ENCODE assay signal across 23 cellular contexts in the genomic region with DNA sequence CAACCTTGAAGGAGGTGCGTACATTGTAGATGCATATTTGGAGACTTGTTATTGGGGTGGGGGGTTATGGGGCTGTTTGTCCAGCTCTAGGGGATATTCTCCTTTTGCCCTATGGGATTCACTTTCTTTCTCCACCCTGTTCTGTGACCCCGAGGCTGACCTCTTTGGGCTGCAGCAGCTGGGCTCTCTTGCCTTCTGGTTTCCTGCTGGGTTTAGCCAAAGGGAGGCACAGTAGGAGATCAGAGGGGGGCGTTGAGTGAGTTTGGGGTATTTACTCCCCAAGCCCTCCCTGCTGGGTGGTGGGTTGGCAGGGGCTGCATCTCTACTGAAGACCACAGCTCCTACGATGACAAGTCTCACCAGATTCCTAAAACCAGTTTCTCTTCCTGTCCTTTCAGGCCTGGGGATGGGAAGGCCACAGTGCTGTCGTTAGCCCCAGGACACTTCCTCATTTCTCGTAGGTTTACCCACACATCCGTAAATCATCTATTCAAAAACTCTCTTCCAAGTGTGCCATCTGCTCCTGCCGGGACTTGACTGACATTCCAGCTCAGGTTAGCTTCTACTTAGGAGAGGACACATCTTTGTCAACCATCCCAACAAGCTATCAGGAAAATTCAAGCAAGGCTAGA.
DNase-seq lines count a peak whose midpoint lies in the region; ATAC-seq, FAIRE-seq and TF ChIP-seq lines count a peak whose summit lies in the region.
"Had no signal": no experiment of that assay in that cellular context is flagged by ENCODE, and none has a peak within 500 bp of the region (broad histone marks: within the 10 kb centered on the region; RNA-seq: fewer than 3 reads in every experiment).

No MANE protein-coding gene starts in this region.

- H3K9me3 ChIP-seq in cardiac muscle cell (ENCODE audit: low read depth) (no peaks in the 10 kb centered on the region), left ventricle myocardium inferior (replicated peaks) (no peaks in the 10 kb centered on the region), K562 (replicated peaks; ENCODE audit: control insufficient read depth, insufficient read depth, low read depth, low read length) (no peaks in the 10 kb centered on the region), small intestine (ENCODE audit: control insufficient read depth, low read depth) (no peaks in the 10 kb centered on the region)
- H3K9me3 ChIP-seq: A549, esophagus squamous epithelium, right lobe of liver had no signal

- intact Hi-C loops in left ventricle myocardium inferior (cut with micrococcal nuclease) (no loop called here), K562 (cut with micrococcal nuclease) (no loop called here)

- no peaks in the 10 kb centered on the region for H3K27me3 ChIP-seq in cardiac muscle cell
- H3K27me3 ChIP-seq in left ventricle myocardium inferior (ENCODE audit: low read depth) = peaks cover 9% of the 10 kb centered on the region
- no peaks in the 10 kb centered on the region; a peak in 1 of 5 replicates for H3K27me3 ChIP-seq in K562 (ENCODE audit: control insufficient read depth in 2 of 2, insufficient read depth in 2 of 2, low read length in 2 of 2)
- H3K27me3 ChIP-seq in mesendoderm (ENCODE audit: insufficient read depth, low read length, poor library complexity) = no peaks in the 10 kb centered on the region
- no peaks in the 10 kb centered on the region for H3K27me3 ChIP-seq in small intestine (ENCODE audit: control insufficient read depth in 2 of 2, insufficient read depth in 2 of 2, low read length in 2 of 2)
- H3K27me3 ChIP-seq: esophagus squamous epithelium, right lobe of liver had no signal

- H3K79me2 ChIP-seq in K562 (ENCODE audit: control insufficient read depth, insufficient read depth, low read length) (no peaks in the 10 kb centered on the region), mesendoderm (ENCODE audit: control insufficient read depth, insufficient read depth, low read length) (no peaks in the 10 kb centered on the region)

- no peak overlapping the region for H2AK5ac ChIP-seq in mesendoderm (ENCODE audit: low read length)

- H3K4me3 ChIP-seq in cardiac muscle cell (no peak overlapping the region), left ventricle myocardium inferior (no peak overlapping the region), K562 (no peak overlapping the region), mesendoderm (ENCODE audit: low read length) (no peak overlapping the region), small intestine (ENCODE audit: low read depth in 1 of 2, low read length in 2 of 2) (no peak overlapping the region)
- H3K4me3 ChIP-seq: A549, esophagus squamous epithelium, right lobe of liver had no signal

- H3K4me1 ChIP-seq in cardiac muscle cell (ENCODE audit: low read depth) = peaks cover 8% of the 10 kb centered on the region
- no peaks in the 10 kb centered on the region for H3K4me1 ChIP-seq in left ventricle myocardium inferior
- H3K4me1 ChIP-seq in K562 (replicated peaks in 1 of 2; ENCODE audit: control insufficient read depth in 2 of 2, insufficient read depth in 2 of 2, low read length in 2 of 2) = no peaks in the 10 kb centered on the region; a peak in 1 of 5 replicates
- peaks cover 10% of the 10 kb centered on the region for H3K4me1 ChIP-seq in mesendoderm (ENCODE audit: control insufficient read depth, low read depth, low read length)
- H3K4me1 ChIP-seq in small intestine (ENCODE audit: control insufficient read depth in 2 of 2, insufficient read depth in 1 of 2, low read depth in 1 of 2, low read length in 1 of 2) = no peaks in the 10 kb centered on the region
- H3K4me1 ChIP-seq: A549, esophagus squamous epithelium, right lobe of liver had no signal

- no peak for TF ChIP-seq RAD21 in K562 (CRISPR knock-in tag; conservative IDR thresholded peaks at IDR 0.05 in 1 of 2, IDR thresholded peaks at IDR 0.05 in 1 of 2)

- H2AFZ ChIP-seq in K562 (ENCODE audit: low read depth, low read length) = no peak overlapping the region

- H4K8ac ChIP-seq in mesendoderm (ENCODE audit: low read depth, low read length) = no peak overlapping the region

- H2BK120ac ChIP-seq in mesendoderm (ENCODE audit: low read depth, low read length) = no peak overlapping the region

- no peak overlapping the region for H3K9ac ChIP-seq in K562 (ENCODE audit: insufficient read depth in 1 of 2, low read depth in 2 of 2, low read length in 2 of 2)
- H3K9ac ChIP-seq in mesendoderm (ENCODE audit: low read length) = no peak overlapping the region

- no peak for ATAC-seq in K562
- no peak for ATAC-seq in GM19395 (IDR thresholded peaks at IDR 0.05; ENCODE audit: unreplicated experiment)
- ATAC-seq: A549; left lobe of liver; natural killer cell; right lobe of liver; stimulated activated effector memory CD8-positive, alpha-beta T cell treated with anti-CD3 and anti-CD28 coated beads, Interleukin-12 subunit alpha, Interleukin-12 subunit beta, amount 100 ng/mL, for 72 hours had no signal

- DNase-seq in cardiac muscle cell (ENCODE audit: low read depth in 1 of 2, low spot score in 1 of 2) (no peak), left ventricle myocardium inferior (no peak), K562 (ENCODE audit: extremely low read depth in 1 of 4, low spot score in 3 of 4) (no peak), mesendoderm (no peak), urothelium cell line (ENCODE audit: low spot score) (no peak), SHP77 treated with DMSO at 0.1 percent for 48 hours (lab: John Stamatoyannopoulos, UW) (no peak), small intestine (no peak)
- DNase-seq: activated CD4-positive, alpha-beta T cell treated with anti-CD3 and anti-CD28 coated beads, Interleukin-2, amount 10 ng/mL, durations not matched to agents 24 days and 14 days; activated naive CD8-positive, alpha-beta T cell treated with anti-CD3 and anti-CD28 coated beads, Interleukin-2, amount 10 ng/mL, durations not matched to agents 7 days and 5 days; activated T-cell treated with anti-CD3 and anti-CD28 coated beads, Interleukin-2, amount 50 U/mL, for 24 hours; esophagus squamous epithelium; natural killer cell; NCI-H1436; NCI-H510A treated with DMSO at 0.1 percent for 48 hours; right lobe of liver; stimulated activated CD4-positive, alpha-beta T cell treated with anti-CD3 and anti-CD28 coated beads, Interleukin-4, amount 100 ng/mL, for 4 hours; T-helper 2 cell had no signal

- CTCF ChIA-PET in K562 (lab: Yijun Ruan, JAX; ENCODE audit: low intra/inter-chr PET ratio) = no interaction called here

- H3K36me3 ChIP-seq in cardiac muscle cell = no peaks in the 10 kb centered on the region
- H3K36me3 ChIP-seq in left ventricle myocardium inferior = no peaks in the 10 kb centered on the region
- H3K36me3 ChIP-seq in K562 (ENCODE audit: control insufficient read depth, insufficient read depth, low read length) = no peaks in the 10 kb centered on the region
- no peaks in the 10 kb centered on the region for H3K36me3 ChIP-seq in mesendoderm (ENCODE audit: control insufficient read depth, insufficient read depth, low read length)
- H3K36me3 ChIP-seq in small intestine (ENCODE audit: control insufficient read depth in 2 of 2, insufficient read depth in 2 of 2, low read length in 2 of 2) = no peaks in the 10 kb centered on the region
- H3K36me3 ChIP-seq: esophagus squamous epithelium, right lobe of liver had no signal

- no peak for TF ChIP-seq POLR2A in K562 (conservative IDR thresholded peaks at IDR 0.05)

- no peak overlapping the region for H4K5ac ChIP-seq in mesendoderm (ENCODE audit: low read length)

- TF ChIP-seq EP300 in K562 (IDR thresholded peaks at IDR 0.05; ENCODE audit: low read length) = no peak

- H2BK15ac ChIP-seq in mesendoderm (replicated peaks; ENCODE audit: low read depth) = no peak overlapping the region

- POLR2A ChIA-PET in K562 (lab: Yijun Ruan, JAX) = interaction anchor here (0.6 to 1.8 kb wide), 2 partner anchors 10 to 430 kb away, joined by 3 to 9 read pairs; no protein-coding TSS in a partner anchor

- H2BK5ac ChIP-seq in mesendoderm (ENCODE audit: low read length) = no peak overlapping the region

- no peak overlapping the region for H3K56ac ChIP-seq in mesendoderm (ENCODE audit: low read length)

- 6% methylated on average over 8 of the region's 8 CpGs for WGBS in K562 (ENCODE audit: insufficient coverage, low coverage, missing lambda C conversion rate)
- WGBS in mesendoderm (ENCODE audit: extremely low coverage, insufficient coverage, low lambda C conversion rate) = no CpG with 5 or more reads among the region's 8 CpGs
- WGBS in small intestine, 3 donors = 70 to 75% (median 71%) methylated on average over 8 of the region's 8 CpGs

- H3K27ac ChIP-seq in cardiac muscle cell (peak overlapping the region; percentile 37), left ventricle myocardium inferior (replicated peaks) (no peak overlapping the region), K562 (ENCODE audit: extremely low read depth, low read depth, low read length) (no peak overlapping the region), mesendoderm (ENCODE audit: low read depth, low read length) (peak overlapping the region; percentile 66), small intestine (ENCODE audit: low read depth in 1 of 2, low read length in 1 of 2) (no peak overlapping the region)
- H3K27ac ChIP-seq: A549, esophagus squamous epithelium, right lobe of liver had no signal

- FAIRE-seq in K562 (lab: Jason Lieb, UNC) (no peak), urothelium cell line (lab: Jason Lieb, UNC) (peak; percentile 91), small intestine (lab: Jason Lieb, UNC) (no peak)
- FAIRE-seq: A549, G401.6, RCC 7860 had no signal

- no peak overlapping the region for H3K4ac ChIP-seq in mesendoderm (ENCODE audit: low read depth, low read length)

- no peak overlapping the region for H3K18ac ChIP-seq in mesendoderm (ENCODE audit: low read length)

- in situ Hi-C loops in K562 (cut with MboI) = no loop called here

- BruUV-seq in K562 (replicated peaks; lab: Mats Ljungman, UMichigan) = no TSS peak

- TF ChIP-seq CTCF in cardiac muscle cell (IDR thresholded peaks at IDR 0.05; ENCODE audit: low read depth, low read length) (no peak), left ventricle myocardium inferior (IDR thresholded peaks at IDR 0.05; ENCODE audit: borderline replicate concordance) (no peak), K562 (IDR thresholded peaks at IDR 0.05 in 2 of 3, conservative IDR thresholded peaks at IDR 0.05 in 1 of 3; ENCODE audit: insufficient read depth in 2 of 3, low read depth in 1 of 3, low read length in 3 of 3) (no peak)

- no peaks in the 10 kb centered on the region for H4K20me1 ChIP-seq in K562 (replicated peaks; ENCODE audit: control insufficient read depth, insufficient read depth, low read length)

- H3K79me1 ChIP-seq in mesendoderm (ENCODE audit: low read length) = no peaks in the 10 kb centered on the region

- no peaks in the 10 kb centered on the region for H3K9me1 ChIP-seq in K562 (ENCODE audit: control insufficient read depth, insufficient read depth, low read length)

- H3K4me2 ChIP-seq in K562 (ENCODE audit: insufficient read depth, low read length) = no peak overlapping the region
- no peak overlapping the region for H3K4me2 ChIP-seq in mesendoderm (ENCODE audit: low read length)
- H3K4me2 ChIP-seq: A549 had no signal

- peak overlapping the region; percentile 15 for H3K23ac ChIP-seq in mesendoderm (ENCODE audit: low read length)

TF ChIP-seq in K562, 482 proteins besides CTCF, POLR2A, EP300 and RAD21 (continues in another document):
- TF ChIP-seq GABPB2 (CRISPR knock-in tag; conservative IDR thresholded peaks at IDR 0.05) (no peak), HDAC8 (tag; IDR thresholded peaks at IDR 0.05) (no peak), STAG1 (CRISPR knock-in tag; IDR thresholded peaks at IDR 0.05; ENCODE audit: borderline replicate concordance) (no peak)

Comparison
In these comparisons a context has a peak if more than half of its experiments do, and no peak if none do; other contexts are left out.
1. H3K27ac ChIP-seq: peak in cardiac muscle cell (single experiment) and mesendoderm (single experiment); none in left ventricle myocardium inferior (single experiment), K562 (single experiment) and small intestine (0 of 2).